ENCODE assay signal across 1 cellular context in the genomic region with DNA sequence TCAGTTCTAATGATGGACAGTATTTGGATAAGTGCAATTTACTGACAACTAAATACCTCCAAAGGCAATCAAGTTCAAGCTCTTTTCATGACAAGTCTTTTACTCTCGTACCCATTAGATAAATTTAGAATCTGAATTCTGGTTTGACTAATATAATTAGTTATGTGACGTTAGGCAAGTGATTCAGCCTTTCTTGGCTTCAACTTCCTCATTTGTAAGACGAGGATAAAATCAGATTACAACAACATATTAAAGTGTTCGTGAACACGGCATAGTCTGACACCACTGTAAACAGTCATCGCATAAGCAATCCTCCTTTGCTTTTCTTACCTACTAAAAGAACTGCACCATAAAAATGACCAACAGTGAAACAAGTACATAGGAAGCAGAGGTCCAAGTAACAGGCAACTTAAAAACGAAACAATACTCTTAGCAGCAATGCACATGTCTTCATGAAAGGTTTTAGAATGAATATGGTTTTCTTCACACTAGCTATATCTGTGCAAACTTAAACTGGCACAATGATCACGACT.
TF ChIP-seq lines count a peak whose summit lies in the region.

No MANE protein-coding gene starts in this region.

TF ChIP-seq in GM12878, 131 proteins besides CTCF, POLR2A, EP300 and RAD21 (continued from another document and continues in another):
- TF ChIP-seq, protein P1, sequence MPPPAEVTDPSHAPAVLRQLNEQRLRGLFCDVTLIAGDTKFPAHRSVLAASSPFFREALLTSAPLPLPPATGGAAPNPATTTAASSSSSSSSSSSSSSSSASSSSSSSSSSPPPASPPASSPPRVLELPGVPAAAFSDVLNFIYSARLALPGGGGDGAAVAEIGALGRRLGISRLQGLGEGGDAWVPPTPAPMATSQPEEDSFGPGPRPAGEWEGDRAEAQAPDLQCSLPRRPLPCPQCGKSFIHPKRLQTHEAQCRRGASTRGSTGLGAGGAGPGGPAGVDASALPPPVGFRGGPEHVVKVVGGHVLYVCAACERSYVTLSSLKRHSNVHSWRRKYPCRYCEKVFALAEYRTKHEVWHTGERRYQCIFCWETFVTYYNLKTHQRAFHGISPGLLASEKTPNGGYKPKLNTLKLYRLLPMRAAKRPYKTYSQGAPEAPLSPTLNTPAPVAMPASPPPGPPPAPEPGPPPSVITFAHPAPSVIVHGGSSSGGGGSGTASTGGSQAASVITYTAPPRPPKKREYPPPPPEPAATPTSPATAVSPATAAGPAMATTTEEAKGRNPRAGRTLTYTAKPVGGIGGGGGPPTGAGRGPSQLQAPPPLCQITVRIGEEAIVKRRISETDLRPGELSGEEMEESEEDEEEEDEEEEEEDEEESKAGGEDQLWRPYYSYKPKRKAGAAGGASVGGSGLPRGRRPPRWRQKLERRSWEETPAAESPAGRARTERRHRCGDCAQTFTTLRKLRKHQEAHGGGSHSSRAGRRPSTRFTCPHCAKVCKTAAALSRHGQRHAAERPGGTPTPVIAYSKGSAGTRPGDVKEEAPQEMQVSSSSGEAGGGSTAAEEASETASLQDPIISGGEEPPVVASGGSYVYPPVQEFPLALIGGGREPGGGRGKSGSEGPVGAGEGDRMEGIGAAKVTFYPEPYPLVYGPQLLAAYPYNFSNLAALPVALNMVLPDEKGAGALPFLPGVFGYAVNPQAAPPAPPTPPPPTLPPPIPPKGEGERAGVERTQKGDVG (CRISPR knock-in tag; IDR thresholded peaks at IDR 0.05) = no peak
- TF ChIP-seq, protein P2, sequence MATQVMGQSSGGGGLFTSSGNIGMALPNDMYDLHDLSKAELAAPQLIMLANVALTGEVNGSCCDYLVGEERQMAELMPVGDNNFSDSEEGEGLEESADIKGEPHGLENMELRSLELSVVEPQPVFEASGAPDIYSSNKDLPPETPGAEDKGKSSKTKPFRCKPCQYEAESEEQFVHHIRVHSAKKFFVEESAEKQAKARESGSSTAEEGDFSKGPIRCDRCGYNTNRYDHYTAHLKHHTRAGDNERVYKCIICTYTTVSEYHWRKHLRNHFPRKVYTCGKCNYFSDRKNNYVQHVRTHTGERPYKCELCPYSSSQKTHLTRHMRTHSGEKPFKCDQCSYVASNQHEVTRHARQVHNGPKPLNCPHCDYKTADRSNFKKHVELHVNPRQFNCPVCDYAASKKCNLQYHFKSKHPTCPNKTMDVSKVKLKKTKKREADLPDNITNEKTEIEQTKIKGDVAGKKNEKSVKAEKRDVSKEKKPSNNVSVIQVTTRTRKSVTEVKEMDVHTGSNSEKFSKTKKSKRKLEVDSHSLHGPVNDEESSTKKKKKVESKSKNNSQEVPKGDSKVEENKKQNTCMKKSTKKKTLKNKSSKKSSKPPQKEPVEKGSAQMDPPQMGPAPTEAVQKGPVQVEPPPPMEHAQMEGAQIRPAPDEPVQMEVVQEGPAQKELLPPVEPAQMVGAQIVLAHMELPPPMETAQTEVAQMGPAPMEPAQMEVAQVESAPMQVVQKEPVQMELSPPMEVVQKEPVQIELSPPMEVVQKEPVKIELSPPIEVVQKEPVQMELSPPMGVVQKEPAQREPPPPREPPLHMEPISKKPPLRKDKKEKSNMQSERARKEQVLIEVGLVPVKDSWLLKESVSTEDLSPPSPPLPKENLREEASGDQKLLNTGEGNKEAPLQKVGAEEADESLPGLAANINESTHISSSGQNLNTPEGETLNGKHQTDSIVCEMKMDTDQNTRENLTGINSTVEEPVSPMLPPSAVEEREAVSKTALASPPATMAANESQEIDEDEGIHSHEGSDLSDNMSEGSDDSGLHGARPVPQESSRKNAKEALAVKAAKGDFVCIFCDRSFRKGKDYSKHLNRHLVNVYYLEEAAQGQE (IDR thresholded peaks at IDR 0.05; ENCODE audit: low read depth, low read length) = no peak
- TF ChIP-seq YY1 (IDR thresholded peaks at IDR 0.05; ENCODE audit: low read depth, low read length) (no peak), POLR2AphosphoS2 (IDR thresholded peaks at IDR 0.05; ENCODE audit: low read depth, low read length) (no peak), TCF3 (IDR thresholded peaks at IDR 0.05; ENCODE audit: borderline replicate concordance, insufficient read depth, low read depth, low read length) (no peak), BMI1 (IDR thresholded peaks at IDR 0.05; ENCODE audit: borderline replicate concordance) (0 out of 2 replicates have a peak, but pooled peaks have one; percentile 10), SPI1 (IDR thresholded peaks at IDR 0.05; ENCODE audit: borderline replicate concordance, insufficient read depth, low read depth, low read length) (peak; percentile 74), NBN (IDR thresholded peaks at IDR 0.05) (no peak), MYC (IDR thresholded peaks at IDR 0.05; ENCODE audit: insufficient read depth, insufficient read length, insufficient replicate concordance, low read length, severe bottlenecking) (no peak), CREM (IDR thresholded peaks at IDR 0.05; ENCODE audit: low read depth) (peak; percentile 87), ZNF24 (IDR thresholded peaks at IDR 0.05) (no peak), MXI1 (IDR thresholded peaks at IDR 0.05; ENCODE audit: low read depth, low read length) (no peak), RFX5 (IDR thresholded peaks at IDR 0.05; ENCODE audit: low read depth, low read length) (no peak), FOS (IDR thresholded peaks at IDR 0.05; ENCODE audit: borderline replicate concordance, extremely low read depth, insufficient read length) (no peak), NFIC (IDR thresholded peaks at IDR 0.05; ENCODE audit: low read depth, low read length) (peak; percentile 61), TAF1 (IDR thresholded peaks at IDR 0.05; ENCODE audit: borderline replicate concordance, low read depth, low read length) (no peak), MTA3 (IDR thresholded peaks at IDR 0.05; ENCODE audit: borderline replicate concordance, low read length) (peak; percentile 59; the same call in 1 of the 2 replicates), ZNF622 (IDR thresholded peaks at IDR 0.05) (no peak), YBX1 (IDR thresholded peaks at IDR 0.05) (no peak), ZNF384 (IDR thresholded peaks at IDR 0.05; ENCODE audit: borderline replicate concordance, low read depth, low read length) (no peak), ZNF207 (IDR thresholded peaks at IDR 0.05; ENCODE audit: borderline replicate concordance) (no peak), HDAC2 (IDR thresholded peaks at IDR 0.05) (no peak), RELA (IDR thresholded peaks at IDR 0.05; ENCODE audit: borderline replicate concordance, partially characterized antibody) (no peak), HDAC6 (IDR thresholded peaks at IDR 0.05; ENCODE audit: unreplicated experiment) (no peak), CHD4 (IDR thresholded peaks at IDR 0.05) (no peak), NFYA (IDR thresholded peaks at IDR 0.05; ENCODE audit: borderline replicate concordance, low read depth, low read length) (no peak), SUZ12 (IDR thresholded peaks at IDR 0.05; ENCODE audit: unreplicated experiment) (no peak), SMC3 (IDR thresholded peaks at IDR 0.05; ENCODE audit: borderline replicate concordance, low read length) (no peak)
- TF ChIP-seq, protein P3, sequence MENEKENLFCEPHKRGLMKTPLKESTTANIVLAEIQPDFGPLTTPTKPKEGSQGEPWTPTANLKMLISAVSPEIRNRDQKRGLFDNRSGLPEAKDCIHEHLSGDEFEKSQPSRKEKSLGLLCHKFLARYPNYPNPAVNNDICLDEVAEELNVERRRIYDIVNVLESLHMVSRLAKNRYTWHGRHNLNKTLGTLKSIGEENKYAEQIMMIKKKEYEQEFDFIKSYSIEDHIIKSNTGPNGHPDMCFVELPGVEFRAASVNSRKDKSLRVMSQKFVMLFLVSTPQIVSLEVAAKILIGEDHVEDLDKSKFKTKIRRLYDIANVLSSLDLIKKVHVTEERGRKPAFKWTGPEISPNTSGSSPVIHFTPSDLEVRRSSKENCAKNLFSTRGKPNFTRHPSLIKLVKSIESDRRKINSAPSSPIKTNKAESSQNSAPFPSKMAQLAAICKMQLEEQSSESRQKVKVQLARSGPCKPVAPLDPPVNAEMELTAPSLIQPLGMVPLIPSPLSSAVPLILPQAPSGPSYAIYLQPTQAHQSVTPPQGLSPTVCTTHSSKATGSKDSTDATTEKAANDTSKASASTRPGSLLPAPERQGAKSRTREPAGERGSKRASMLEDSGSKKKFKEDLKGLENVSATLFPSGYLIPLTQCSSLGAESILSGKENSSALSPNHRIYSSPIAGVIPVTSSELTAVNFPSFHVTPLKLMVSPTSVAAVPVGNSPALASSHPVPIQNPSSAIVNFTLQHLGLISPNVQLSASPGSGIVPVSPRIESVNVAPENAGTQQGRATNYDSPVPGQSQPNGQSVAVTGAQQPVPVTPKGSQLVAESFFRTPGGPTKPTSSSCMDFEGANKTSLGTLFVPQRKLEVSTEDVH (IDR thresholded peaks at IDR 0.05; ENCODE audit: low read depth, partially characterized antibody) = no peak
- TF ChIP-seq, protein P4, sequence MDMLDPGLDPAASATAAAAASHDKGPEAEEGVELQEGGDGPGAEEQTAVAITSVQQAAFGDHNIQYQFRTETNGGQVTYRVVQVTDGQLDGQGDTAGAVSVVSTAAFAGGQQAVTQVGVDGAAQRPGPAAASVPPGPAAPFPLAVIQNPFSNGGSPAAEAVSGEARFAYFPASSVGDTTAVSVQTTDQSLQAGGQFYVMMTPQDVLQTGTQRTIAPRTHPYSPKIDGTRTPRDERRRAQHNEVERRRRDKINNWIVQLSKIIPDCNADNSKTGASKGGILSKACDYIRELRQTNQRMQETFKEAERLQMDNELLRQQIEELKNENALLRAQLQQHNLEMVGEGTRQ (IDR thresholded peaks at IDR 0.05; ENCODE audit: borderline replicate concordance, low read depth, low read length) = no peak
- TF ChIP-seq, protein P5, sequence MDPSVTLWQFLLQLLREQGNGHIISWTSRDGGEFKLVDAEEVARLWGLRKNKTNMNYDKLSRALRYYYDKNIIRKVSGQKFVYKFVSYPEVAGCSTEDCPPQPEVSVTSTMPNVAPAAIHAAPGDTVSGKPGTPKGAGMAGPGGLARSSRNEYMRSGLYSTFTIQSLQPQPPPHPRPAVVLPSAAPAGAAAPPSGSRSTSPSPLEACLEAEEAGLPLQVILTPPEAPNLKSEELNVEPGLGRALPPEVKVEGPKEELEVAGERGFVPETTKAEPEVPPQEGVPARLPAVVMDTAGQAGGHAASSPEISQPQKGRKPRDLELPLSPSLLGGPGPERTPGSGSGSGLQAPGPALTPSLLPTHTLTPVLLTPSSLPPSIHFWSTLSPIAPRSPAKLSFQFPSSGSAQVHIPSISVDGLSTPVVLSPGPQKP (IDR thresholded peaks at IDR 0.05; ENCODE audit: low read depth, low read length) = no peak
- TF ChIP-seq, protein P6, sequence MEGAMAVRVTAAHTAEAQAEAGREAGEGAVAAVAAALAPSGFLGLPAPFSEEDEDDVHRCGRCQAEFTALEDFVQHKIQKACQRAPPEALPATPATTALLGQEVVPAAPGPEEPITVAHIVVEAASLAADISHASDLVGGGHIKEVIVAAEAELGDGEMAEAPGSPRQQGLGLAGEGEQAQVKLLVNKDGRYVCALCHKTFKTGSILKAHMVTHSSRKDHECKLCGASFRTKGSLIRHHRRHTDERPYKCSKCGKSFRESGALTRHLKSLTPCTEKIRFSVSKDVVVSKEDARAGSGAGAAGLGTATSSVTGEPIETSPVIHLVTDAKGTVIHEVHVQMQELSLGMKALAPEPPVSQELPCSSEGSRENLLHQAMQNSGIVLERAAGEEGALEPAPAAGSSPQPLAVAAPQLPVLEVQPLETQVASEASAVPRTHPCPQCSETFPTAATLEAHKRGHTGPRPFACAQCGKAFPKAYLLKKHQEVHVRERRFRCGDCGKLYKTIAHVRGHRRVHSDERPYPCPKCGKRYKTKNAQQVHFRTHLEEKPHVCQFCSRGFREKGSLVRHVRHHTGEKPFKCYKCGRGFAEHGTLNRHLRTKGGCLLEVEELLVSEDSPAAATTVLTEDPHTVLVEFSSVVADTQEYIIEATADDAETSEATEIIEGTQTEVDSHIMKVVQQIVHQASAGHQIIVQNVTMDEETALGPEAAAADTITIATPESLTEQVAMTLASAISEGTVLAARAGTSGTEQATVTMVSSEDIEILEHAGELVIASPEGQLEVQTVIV (IDR thresholded peaks at IDR 0.05; ENCODE audit: borderline replicate concordance, partially characterized antibody) = no peak
- TF ChIP-seq, protein P7, sequence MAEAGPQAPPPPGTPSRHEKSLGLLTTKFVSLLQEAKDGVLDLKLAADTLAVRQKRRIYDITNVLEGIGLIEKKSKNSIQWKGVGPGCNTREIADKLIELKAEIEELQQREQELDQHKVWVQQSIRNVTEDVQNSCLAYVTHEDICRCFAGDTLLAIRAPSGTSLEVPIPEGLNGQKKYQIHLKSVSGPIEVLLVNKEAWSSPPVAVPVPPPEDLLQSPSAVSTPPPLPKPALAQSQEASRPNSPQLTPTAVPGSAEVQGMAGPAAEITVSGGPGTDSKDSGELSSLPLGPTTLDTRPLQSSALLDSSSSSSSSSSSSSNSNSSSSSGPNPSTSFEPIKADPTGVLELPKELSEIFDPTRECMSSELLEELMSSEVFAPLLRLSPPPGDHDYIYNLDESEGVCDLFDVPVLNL (IDR thresholded peaks at IDR 0.05; ENCODE audit: low read depth, low read length) = no peak
- TF ChIP-seq, protein P8, sequence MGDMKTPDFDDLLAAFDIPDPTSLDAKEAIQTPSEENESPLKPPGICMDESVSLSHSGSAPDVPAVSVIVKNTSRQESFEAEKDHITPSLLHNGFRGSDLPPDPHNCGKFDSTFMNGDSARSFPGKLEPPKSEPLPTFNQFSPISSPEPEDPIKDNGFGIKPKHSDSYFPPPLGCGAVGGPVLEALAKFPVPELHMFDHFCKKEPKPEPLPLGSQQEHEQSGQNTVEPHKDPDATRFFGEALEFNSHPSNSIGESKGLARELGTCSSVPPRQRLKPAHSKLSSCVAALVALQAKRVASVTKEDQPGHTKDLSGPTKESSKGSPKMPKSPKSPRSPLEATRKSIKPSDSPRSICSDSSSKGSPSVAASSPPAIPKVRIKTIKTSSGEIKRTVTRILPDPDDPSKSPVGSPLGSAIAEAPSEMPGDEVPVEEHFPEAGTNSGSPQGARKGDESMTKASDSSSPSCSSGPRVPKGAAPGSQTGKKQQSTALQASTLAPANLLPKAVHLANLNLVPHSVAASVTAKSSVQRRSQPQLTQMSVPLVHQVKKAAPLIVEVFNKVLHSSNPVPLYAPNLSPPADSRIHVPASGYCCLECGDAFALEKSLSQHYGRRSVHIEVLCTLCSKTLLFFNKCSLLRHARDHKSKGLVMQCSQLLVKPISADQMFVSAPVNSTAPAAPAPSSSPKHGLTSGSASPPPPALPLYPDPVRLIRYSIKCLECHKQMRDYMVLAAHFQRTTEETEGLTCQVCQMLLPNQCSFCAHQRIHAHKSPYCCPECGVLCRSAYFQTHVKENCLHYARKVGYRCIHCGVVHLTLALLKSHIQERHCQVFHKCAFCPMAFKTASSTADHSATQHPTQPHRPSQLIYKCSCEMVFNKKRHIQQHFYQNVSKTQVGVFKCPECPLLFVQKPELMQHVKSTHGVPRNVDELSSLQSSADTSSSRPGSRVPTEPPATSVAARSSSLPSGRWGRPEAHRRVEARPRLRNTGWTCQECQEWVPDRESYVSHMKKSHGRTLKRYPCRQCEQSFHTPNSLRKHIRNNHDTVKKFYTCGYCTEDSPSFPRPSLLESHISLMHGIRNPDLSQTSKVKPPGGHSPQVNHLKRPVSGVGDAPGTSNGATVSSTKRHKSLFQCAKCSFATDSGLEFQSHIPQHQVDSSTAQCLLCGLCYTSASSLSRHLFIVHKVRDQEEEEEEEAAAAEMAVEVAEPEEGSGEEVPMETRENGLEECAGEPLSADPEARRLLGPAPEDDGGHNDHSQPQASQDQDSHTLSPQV (IDR thresholded peaks at IDR 0.05) = no peak
- TF ChIP-seq, protein P9, sequence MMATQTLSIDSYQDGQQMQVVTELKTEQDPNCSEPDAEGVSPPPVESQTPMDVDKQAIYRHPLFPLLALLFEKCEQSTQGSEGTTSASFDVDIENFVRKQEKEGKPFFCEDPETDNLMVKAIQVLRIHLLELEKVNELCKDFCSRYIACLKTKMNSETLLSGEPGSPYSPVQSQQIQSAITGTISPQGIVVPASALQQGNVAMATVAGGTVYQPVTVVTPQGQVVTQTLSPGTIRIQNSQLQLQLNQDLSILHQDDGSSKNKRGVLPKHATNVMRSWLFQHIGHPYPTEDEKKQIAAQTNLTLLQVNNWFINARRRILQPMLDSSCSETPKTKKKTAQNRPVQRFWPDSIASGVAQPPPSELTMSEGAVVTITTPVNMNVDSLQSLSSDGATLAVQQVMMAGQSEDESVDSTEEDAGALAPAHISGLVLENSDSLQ (IDR thresholded peaks at IDR 0.05) = peak; percentile 63; the same call in 1 of the 2 replicates
